8 cellular contexts compared by ENCODE assay signal in genomic region chr4:2937146-2937857, GRCh38. TPM values are rescaled to one million over a fixed set of nuclear protein-coding genes. Genes with fewer than 3 reads are reported as not detected.
DNase-seq lines count a peak whose midpoint lies in the region; ATAC-seq, FAIRE-seq and TF ChIP-seq lines count a peak whose summit lies in the region.

No MANE protein-coding gene starts in this region.

- no peak overlapping the region for H3K23ac ChIP-seq in neuronal stem cell (ENCODE audit: low read depth, low read length, poor library complexity)

- DNase-seq in Daoy (ENCODE audit: low read depth) (peak; percentile 59), HTR-8/SVneo (ENCODE audit: insufficient read length, low spot score) (no peak), ovary (peak in 4 of 5 donors; percentile 30 to 64 (median 36)), NCI-H1436 (lab: John Stamatoyannopoulos, UW) (no peak), C1 segment of cervical spinal cord (lab: John Stamatoyannopoulos, UW) (no peak), neuronal stem cell (ENCODE audit: low spot score) (no peak)

- no peak overlapping the region for H3K18ac ChIP-seq in neuronal stem cell (ENCODE audit: low read length)

- H3K4me3 ChIP-seq in ovary: no peak overlapping the region
- peak overlapping the region in 1 of 2 donors; percentile 22 for H3K4me3 ChIP-seq in neuronal stem cell (ENCODE audit: low read length in 2 of 2)

- H4K91ac ChIP-seq in neuronal stem cell (ENCODE audit: low read depth, low read length, poor library complexity): no peak overlapping the region

- no peak overlapping the region for H3K14ac ChIP-seq in neuronal stem cell (ENCODE audit: low read length)

- H3K4me1 Mint-ChIP-seq in brain: peaks cover 26% of the 10 kb centered on the region

- no peak overlapping the region for H2AFZ ChIP-seq in neuronal stem cell (ENCODE audit: low read length)

- H3K4ac ChIP-seq in neuronal stem cell (ENCODE audit: low read length): no peak overlapping the region

- H3K4me3 Mint-ChIP-seq in brain: peak overlapping the region; percentile 84 to 92 (median 86)

- no peaks in the 10 kb centered on the region for H3K36me3 ChIP-seq in ovary
- peaks cover 49 to 73% of the 10 kb centered on the region in 2 donors for H3K36me3 ChIP-seq in neuronal stem cell (replicated peaks in 1 of 2; ENCODE audit: control insufficient read depth in 2 of 2, insufficient read depth in 2 of 2, low read length in 2 of 2)

- H3K36me3 Mint-ChIP-seq in brain: peaks cover 13% of the 10 kb centered on the region

- H3K4me1 ChIP-seq in ovary (ENCODE audit: insufficient read depth) (peaks cover 8% of the 10 kb centered on the region), neuronal stem cell (ENCODE audit: control insufficient read depth in 2 of 2, insufficient read depth in 1 of 2, low read depth in 1 of 2, low read length in 2 of 2) (peaks cover 6 to 8% of the 10 kb centered on the region in 2 donors)

- H2BK15ac ChIP-seq in neuronal stem cell (ENCODE audit: low read length): no peak overlapping the region

- no peak overlapping the region for H3K4me2 ChIP-seq in neuronal stem cell (ENCODE audit: insufficient read depth, low read length, poor library complexity, severe bottlenecking)

- ATAC-seq in GM21528 (IDR thresholded peaks at IDR 0.05; ENCODE audit: low FRiP score, unreplicated experiment): no peak

- H2AK5ac ChIP-seq in neuronal stem cell (ENCODE audit: low read depth, low read length): no peak overlapping the region

- FAIRE-seq in HTR-8/SVneo (lab: Jason Lieb, UNC): peak; percentile 93

- H3K27ac ChIP-seq in ovary (no peak overlapping the region), neuronal stem cell (replicated peaks; ENCODE audit: low read length) (no peak overlapping the region)

- no peak overlapping the region for H3K9ac ChIP-seq in neuronal stem cell (ENCODE audit: low read depth, low read length, poor library complexity)

- peaks cover 23% of the 10 kb centered on the region for H3K79me1 ChIP-seq in neuronal stem cell (ENCODE audit: low read depth, low read length)

- H4K8ac ChIP-seq in neuronal stem cell (ENCODE audit: low read depth, low read length): no peak overlapping the region

- WGBS in ovary, 3 donors: 67 to 75% (median 68%) methylated on average over 23 of the region's 23 CpGs
- WGBS in neuronal stem cell (ENCODE audit: extremely low coverage in 2 of 2, insufficient read length in 2 of 2, insufficient replicate concordance in 1 of 2), 2 donors: no CpG with 5 or more reads among the region's 23 CpGs

- peaks cover 4% of the 10 kb centered on the region for H3K27me3 Mint-ChIP-seq in brain

- no peaks in the 10 kb centered on the region for H3K27me3 ChIP-seq in ovary
- no peaks in the 10 kb centered on the region for H3K27me3 ChIP-seq in neuronal stem cell (ENCODE audit: control insufficient read depth in 3 of 3, insufficient read depth in 3 of 3, low read depth in 1 of 3, low read length in 3 of 3)

- H2BK5ac ChIP-seq in neuronal stem cell (ENCODE audit: low read length): no peak overlapping the region

- H2BK120ac ChIP-seq in neuronal stem cell (ENCODE audit: low read depth, low read length): no peak overlapping the region

- peak overlapping the region in 4 of 5 experiments; percentile 47 to 94 (median 82) for H3K27ac Mint-ChIP-seq in brain

- no peak for TF ChIP-seq EP300 in ovary (IDR thresholded peaks at IDR 0.05)

- TF ChIP-seq CTCF in brain (conservative IDR thresholded peaks at IDR 0.05) (no peak), ovary (IDR thresholded peaks at IDR 0.05) (no peak)

- H3K9me3 Mint-ChIP-seq in brain: no peaks in the 10 kb centered on the region

- intact Hi-C loops in ovary (cut with DNase I): loop anchor here in 2 of 4 donors (10.0 kb wide), 3 partner anchors 93 to 403 kb away; partner anchors contain the start of genes ADD1 (in 1 of the 2) and FAM193A (in 1 of the 2)

- no peak for TF ChIP-seq POLR2A in ovary (IDR thresholded peaks at IDR 0.05)

- H2BK12ac ChIP-seq in neuronal stem cell (ENCODE audit: low read length): no peak overlapping the region

- H3K9me3 ChIP-seq in ovary: no peaks in the 10 kb centered on the region
- no peaks in the 10 kb centered on the region for H3K9me3 ChIP-seq in neuronal stem cell (replicated peaks in 1 of 2; ENCODE audit: control insufficient read depth in 2 of 2, insufficient read depth in 1 of 2, low read depth in 1 of 2, low read length in 2 of 2)

RNA-seq across cellular contexts. Expression of gene NOP14, which starts 25.9 kb away (rescaled TPM):
- total RNA-seq in Daoy (2014; rRNA removed; shearing (Covaris generic)): 21.5 and 25.4 TPM in 2 replicates
- polyA plus RNA-seq in brain (ENCODE audit: insufficient read depth, low read depth, low replicate concordance) (14.7 TPM), ovary (10 to 100 TPM; 18.3 to 30.9 TPM)
- 10 to 100 TPM; 13.6 to 39.7 (median 28.3) TPM for total RNA-seq in ovary
- polyA plus RNA-seq in neuronal stem cell (2013, experiment 1 of 2): 21.4 TPM
- polyA plus RNA-seq in neuronal stem cell (2013, experiment 2 of 2): 21.1 TPM

RNA-seq across cellular contexts. Expression of gene GRK4, which starts 26.1 kb away (rescaled TPM):
- total RNA-seq in Daoy (2014; rRNA removed; shearing (Covaris generic)): 2.9 and 5.9 TPM in 2 replicates
- polyA plus RNA-seq in brain (ENCODE audit: insufficient read depth, low read depth, low replicate concordance) (8.4 TPM), ovary (1 to 10 TPM; 3.3 to 7.9 TPM)
- total RNA-seq in ovary: 10 to 100 TPM in 2 of 7 donors, 1 to 10 TPM in 5; 5.1 to 17.6 (median 6.9) TPM
- polyA plus RNA-seq in neuronal stem cell (2013, experiment 1 of 2): 4.2 TPM
- 3.7 TPM for polyA plus RNA-seq in neuronal stem cell (2013, experiment 2 of 2)

Comparison
In these comparisons a context has a peak if more than half of its experiments do, and no peak if none do; other contexts are left out.
1. DNase-seq: peak in Daoy (single experiment) and ovary (4 of 5); none in HTR-8/SVneo (single experiment), NCI-H1436 (single experiment), C1 segment of cervical spinal cord (0 of 14) and neuronal stem cell (single experiment).